In the genomic region with DNA sequence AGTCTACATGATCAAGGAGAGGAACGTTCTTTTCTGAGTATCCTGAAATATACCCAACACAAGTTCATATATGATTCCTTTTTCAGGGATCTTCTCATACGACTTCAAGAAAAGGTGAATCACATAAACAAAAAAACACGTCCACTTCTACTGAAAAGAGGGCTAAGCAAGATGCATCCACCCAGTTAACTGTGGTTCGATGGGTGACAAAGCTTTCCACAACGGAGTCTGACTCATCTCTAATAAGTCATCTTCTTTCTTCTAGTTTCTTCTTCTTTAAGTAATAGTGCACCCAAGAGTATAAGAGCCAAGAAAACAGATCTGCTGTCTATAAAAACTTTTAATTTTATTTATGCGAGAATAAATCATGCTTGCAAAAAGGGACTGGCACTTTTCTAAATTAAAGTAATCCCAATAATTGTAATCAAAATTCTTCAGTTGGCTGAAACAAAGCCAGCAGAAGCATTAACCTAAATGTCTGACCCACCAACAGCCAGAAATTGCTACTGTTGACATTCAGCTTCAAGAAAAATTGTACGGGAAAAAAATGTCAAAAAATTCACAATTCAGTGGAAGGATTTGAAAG, we compare ENCODE assay signal across 1 cellular context.
TF ChIP-seq lines count a peak whose summit lies in the region.

No MANE protein-coding gene starts in this region.

TF ChIP-seq in GM23338, 12 proteins besides CTCF, POLR2A, EP300 and RAD21 (continued from another document):
- TF ChIP-seq, protein P1, sequence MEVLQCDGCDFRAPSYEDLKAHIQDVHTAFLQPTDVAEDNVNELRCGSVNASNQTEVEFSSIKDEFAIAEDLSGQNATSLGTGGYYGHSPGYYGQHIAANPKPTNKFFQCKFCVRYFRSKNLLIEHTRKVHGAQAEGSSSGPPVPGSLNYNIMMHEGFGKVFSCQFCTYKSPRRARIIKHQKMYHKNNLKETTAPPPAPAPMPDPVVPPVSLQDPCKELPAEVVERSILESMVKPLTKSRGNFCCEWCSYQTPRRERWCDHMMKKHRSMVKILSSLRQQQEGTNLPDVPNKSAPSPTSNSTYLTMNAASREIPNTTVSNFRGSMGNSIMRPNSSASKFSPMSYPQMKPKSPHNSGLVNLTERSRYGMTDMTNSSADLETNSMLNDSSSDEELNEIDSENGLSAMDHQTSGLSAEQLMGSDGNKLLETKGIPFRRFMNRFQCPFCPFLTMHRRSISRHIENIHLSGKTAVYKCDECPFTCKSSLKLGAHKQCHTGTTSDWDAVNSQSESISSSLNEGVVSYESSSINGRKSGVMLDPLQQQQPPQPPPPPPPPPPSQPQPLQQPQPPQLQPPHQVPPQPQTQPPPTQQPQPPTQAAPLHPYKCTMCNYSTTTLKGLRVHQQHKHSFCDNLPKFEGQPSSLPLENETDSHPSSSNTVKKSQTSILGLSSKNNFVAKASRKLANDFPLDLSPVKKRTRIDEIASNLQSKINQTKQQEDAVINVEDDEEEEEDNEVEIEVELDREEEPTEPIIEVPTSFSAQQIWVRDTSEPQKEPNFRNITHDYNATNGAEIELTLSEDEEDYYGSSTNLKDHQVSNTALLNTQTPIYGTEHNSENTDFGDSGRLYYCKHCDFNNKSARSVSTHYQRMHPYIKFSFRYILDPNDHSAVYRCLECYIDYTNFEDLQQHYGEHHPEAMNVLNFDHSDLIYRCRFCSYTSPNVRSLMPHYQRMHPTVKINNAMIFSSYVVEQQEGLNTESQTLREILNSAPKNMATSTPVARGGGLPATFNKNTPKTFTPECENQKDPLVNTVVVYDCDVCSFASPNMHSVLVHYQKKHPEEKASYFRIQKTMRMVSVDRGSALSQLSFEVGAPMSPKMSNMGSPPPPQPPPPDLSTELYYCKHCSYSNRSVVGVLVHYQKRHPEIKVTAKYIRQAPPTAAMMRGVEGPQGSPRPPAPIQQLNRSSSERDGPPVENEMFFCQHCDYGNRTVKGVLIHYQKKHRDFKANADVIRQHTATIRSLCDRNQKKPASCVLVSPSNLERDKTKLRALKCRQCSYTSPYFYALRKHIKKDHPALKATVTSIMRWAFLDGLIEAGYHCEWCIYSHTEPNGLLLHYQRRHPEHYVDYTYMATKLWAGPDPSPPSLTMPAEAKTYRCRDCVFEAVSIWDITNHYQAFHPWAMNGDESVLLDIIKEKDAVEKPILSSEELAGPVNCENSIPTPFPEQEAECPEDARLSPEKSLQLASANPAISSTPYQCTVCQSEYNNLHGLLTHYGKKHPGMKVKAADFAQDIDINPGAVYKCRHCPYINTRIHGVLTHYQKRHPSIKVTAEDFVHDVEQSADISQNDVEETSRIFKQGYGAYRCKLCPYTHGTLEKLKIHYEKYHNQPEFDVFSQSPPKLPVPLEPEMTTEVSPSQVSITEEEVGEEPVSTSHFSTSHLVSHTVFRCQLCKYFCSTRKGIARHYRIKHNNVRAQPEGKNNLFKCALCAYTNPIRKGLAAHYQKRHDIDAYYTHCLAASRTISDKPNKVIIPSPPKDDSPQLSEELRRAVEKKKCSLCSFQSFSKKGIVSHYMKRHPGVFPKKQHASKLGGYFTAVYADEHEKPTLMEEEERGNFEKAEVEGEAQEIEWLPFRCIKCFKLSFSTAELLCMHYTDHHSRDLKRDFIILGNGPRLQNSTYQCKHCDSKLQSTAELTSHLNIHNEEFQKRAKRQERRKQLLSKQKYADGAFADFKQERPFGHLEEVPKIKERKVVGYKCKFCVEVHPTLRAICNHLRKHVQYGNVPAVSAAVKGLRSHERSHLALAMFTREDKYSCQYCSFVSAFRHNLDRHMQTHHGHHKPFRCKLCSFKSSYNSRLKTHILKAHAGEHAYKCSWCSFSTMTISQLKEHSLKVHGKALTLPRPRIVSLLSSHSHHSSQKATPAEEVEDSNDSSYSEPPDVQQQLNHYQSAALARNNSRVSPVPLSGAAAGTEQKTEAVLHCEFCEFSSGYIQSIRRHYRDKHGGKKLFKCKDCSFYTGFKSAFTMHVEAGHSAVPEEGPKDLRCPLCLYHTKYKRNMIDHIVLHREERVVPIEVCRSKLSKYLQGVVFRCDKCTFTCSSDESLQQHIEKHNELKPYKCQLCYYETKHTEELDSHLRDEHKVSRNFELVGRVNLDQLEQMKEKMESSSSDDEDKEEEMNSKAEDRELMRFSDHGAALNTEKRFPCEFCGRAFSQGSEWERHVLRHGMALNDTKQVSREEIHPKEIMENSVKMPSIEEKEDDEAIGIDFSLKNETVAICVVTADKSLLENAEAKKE (CRISPR knock-in tag; IDR thresholded peaks at IDR 0.05), result no peak
- TF ChIP-seq EZH2 (IDR thresholded peaks at IDR 0.05; ENCODE audit: low read depth, unreplicated experiment) (no peak), NANOG (IDR thresholded peaks at IDR 0.05; ENCODE audit: borderline replicate concordance) (no peak), EZH2phosphoT487 (IDR thresholded peaks at IDR 0.05; ENCODE audit: unreplicated experiment) (no peak), ZNF331 (CRISPR knock-in tag; IDR thresholded peaks at IDR 0.05; ENCODE audit: low read depth) (no peak), STAT1 (IDR thresholded peaks at IDR 0.05; ENCODE audit: unreplicated experiment) (no peak), ZNF114 (CRISPR knock-in tag; IDR thresholded peaks at IDR 0.05) (no peak), JUNB (IDR thresholded peaks at IDR 0.05; ENCODE audit: unreplicated experiment) (no peak), POLR2AphosphoS5 (IDR thresholded peaks at IDR 0.05; ENCODE audit: low read depth) (no peak)
- TF ChIP-seq, protein P2, sequence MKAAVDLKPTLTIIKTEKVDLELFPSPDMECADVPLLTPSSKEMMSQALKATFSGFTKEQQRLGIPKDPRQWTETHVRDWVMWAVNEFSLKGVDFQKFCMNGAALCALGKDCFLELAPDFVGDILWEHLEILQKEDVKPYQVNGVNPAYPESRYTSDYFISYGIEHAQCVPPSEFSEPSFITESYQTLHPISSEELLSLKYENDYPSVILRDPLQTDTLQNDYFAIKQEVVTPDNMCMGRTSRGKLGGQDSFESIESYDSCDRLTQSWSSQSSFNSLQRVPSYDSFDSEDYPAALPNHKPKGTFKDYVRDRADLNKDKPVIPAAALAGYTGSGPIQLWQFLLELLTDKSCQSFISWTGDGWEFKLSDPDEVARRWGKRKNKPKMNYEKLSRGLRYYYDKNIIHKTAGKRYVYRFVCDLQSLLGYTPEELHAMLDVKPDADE (IDR thresholded peaks at IDR 0.05), result no peak
